Comparison of ENCODE assay signal across 19 cellular contexts in the genomic region with DNA sequence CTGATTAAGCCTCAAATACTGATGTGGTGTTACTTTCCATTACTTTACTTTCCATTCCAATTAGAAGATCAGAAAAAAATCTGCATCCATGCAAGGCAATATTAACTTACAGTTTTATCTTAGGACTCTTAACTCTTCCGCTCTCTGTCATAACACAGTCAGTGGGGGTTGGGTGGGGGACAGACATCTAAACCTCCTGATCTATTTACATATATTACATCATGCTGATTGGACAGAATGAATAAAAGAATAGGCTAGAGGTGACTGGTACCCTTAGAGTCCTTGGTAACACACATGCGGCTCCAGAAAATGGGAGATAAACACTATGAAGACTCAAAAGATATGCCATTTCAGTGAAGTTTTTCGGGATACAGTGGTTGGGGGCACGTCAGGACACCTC.
"Had no signal": no experiment of that assay in that cellular context is flagged by ENCODE, and none has a peak within 500 bp of the region (broad histone marks: within the 10 kb centered on the region; RNA-seq: fewer than 3 reads in every experiment).

No MANE protein-coding gene starts in this region.

- H3K27ac ChIP-seq: cardiac muscle cell, right atrium auricular region, stomach had no signal

- H3K9me3 Mint-ChIP-seq: activated B cell treated with CpG ODN at 0.5 μM for 24 hours; activated CD8-positive, alpha-beta T cell treated with anti-CD3 and anti-CD28 coated beads for 36 hours; activated naive CD4-positive, alpha-beta T cell treated with anti-CD3 and anti-CD28 coated beads, Interleukin-2, amount 10 ng/mL, durations not matched to agents 7 days and 5 days; activated T-helper 2 cell treated with anti-CD3 and anti-CD28 coated beads, Interferon-gamma antibody, Interleukin-2, Interleukin-4, amounts not matched to agents 10 μg/mL and 5 μg/mL and 100 μg/mL, durations not matched to agents 14 hours and 24 hours and 36 hours; nephron progenitor cell; T-helper 2 cell treated with Interferon-gamma antibody and Interleukin-4, amounts not matched to agents 5 μg/mL and 100 μg/mL, for 36 hours had no signal

- H3K9me3 ChIP-seq: right atrium auricular region, stomach, thoracic aorta had no signal

- H3K4me3 Mint-ChIP-seq: activated B cell treated with CpG ODN at 0.5 μM for 24 hours; activated CD8-positive, alpha-beta T cell treated with anti-CD3 and anti-CD28 coated beads for 36 hours; activated naive CD4-positive, alpha-beta T cell treated with anti-CD3 and anti-CD28 coated beads, Interleukin-2, amount 10 ng/mL, durations not matched to agents 7 days and 5 days; nephron progenitor cell; T-helper 2 cell treated with Interferon-gamma antibody and Interleukin-4, amounts not matched to agents 5 μg/mL and 100 μg/mL, for 36 hours had no signal

- H3K4me1 Mint-ChIP-seq: nephron progenitor cell had no signal

- H3K27me3 ChIP-seq: cardiac muscle cell, right atrium auricular region, stomach had no signal

- H3K36me3 ChIP-seq: cardiac muscle cell, thoracic aorta had no signal

- ATAC-seq: activated CD8-positive, alpha-beta T cell treated with anti-CD3 and anti-CD28 coated beads for 36 hours had no signal

- H3K27ac Mint-ChIP-seq: activated B cell treated with CpG ODN at 0.5 μM for 24 hours; activated CD8-positive, alpha-beta T cell treated with anti-CD3 and anti-CD28 coated beads for 36 hours; activated naive CD4-positive, alpha-beta T cell treated with anti-CD3 and anti-CD28 coated beads, Interleukin-2, amount 10 ng/mL, durations not matched to agents 7 days and 5 days; activated T-helper 2 cell treated with anti-CD3 and anti-CD28 coated beads, Interferon-gamma antibody, Interleukin-2, Interleukin-4, amounts not matched to agents 10 μg/mL and 5 μg/mL and 100 μg/mL, durations not matched to agents 14 hours and 24 hours and 36 hours; nephron progenitor cell; progenitor cell of endocrine pancreas; T-helper 2 cell treated with Interferon-gamma antibody and Interleukin-4, amounts not matched to agents 5 μg/mL and 100 μg/mL, for 36 hours had no signal

- H3K27me3 Mint-ChIP-seq: activated B cell treated with CpG ODN at 0.5 μM for 24 hours; activated CD8-positive, alpha-beta T cell treated with anti-CD3 and anti-CD28 coated beads for 36 hours; activated naive CD4-positive, alpha-beta T cell treated with anti-CD3 and anti-CD28 coated beads, Interleukin-2, amount 10 ng/mL, durations not matched to agents 7 days and 5 days; progenitor cell of endocrine pancreas had no signal

- H3K4me3 ChIP-seq: cardiac muscle cell, lung, right atrium auricular region, stomach, thoracic aorta had no signal

- DNase-seq: activated B cell treated with CpG ODN at 0.5 μM for 24 hours; activated CD4-positive, alpha-beta T cell treated with anti-CD3 and anti-CD28 coated beads for 4 hours; activated CD8-positive, alpha-beta T cell treated with anti-CD3 and anti-CD28 coated beads for 36 hours; activated naive CD4-positive, alpha-beta T cell treated with anti-CD3 and anti-CD28 coated beads, Interleukin-2, amount 10 ng/mL, durations not matched to agents 7 days and 5 days; activated T-cell treated with anti-CD3 and anti-CD28 coated beads, Interleukin-2, amount 50 U/mL, for 1 hour; foreskin melanocyte; glutamatergic neuron; nephron progenitor cell; occipital lobe; stimulated activated CD4-positive, alpha-beta T cell treated with anti-CD3 and anti-CD28 coated beads, Interleukin-12 subunit alpha, Interleukin-12 subunit beta, amount 100 ng/mL, for 4 hours; stimulated activated CD4-positive, alpha-beta T cell treated with anti-CD3 and anti-CD28 coated beads, Interleukin-2, amount 100 ng/mL, for 24 hours; stomach had no signal
